ENCODE assay signal across 8 cellular contexts in the genomic region with DNA sequence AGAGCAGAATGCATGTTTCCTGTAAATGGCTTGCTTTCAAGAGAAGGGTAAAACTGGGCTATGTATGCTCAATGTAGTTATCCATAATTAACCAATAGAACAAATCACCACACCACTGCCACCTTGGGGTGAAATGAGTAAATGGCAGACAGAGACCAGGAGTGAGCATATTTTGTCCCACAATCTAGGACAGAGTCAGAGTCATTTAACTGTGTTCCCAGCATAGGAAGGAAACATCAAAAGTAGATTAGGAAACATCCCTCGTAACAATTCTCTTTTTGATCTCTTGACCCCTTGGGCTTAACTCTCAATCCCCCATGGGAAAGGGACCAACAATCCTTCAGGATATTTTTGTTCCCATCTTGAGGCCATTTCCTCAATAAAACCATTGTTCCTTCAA.
DNase-seq lines count a peak whose midpoint lies in the region; ATAC-seq, FAIRE-seq and TF ChIP-seq lines count a peak whose summit lies in the region.
"Had no signal": no experiment of that assay in that cellular context is flagged by ENCODE, and none has a peak within 500 bp of the region (broad histone marks: within the 10 kb centered on the region; RNA-seq: fewer than 3 reads in every experiment).

No MANE protein-coding gene starts in this region.

- H3K27me3 ChIP-seq in Panc1 (ENCODE audit: control insufficient read depth, insufficient read depth, low read length) (no peaks in the 10 kb centered on the region), kidney epithelial cell (ENCODE audit: control insufficient read depth, insufficient read depth, low read length) (no peaks in the 10 kb centered on the region)

- no peaks in the 10 kb centered on the region for H3K4me1 ChIP-seq in Panc1 (ENCODE audit: control insufficient read depth, insufficient read depth, low read length)

- in situ Hi-C loops in Panc1 (cut with HindIII; ENCODE audit: low pct_unique_long_range_greater_than_20kb, low sequenced_read_pairs), result no loop called here

- peaks cover 42% of the 10 kb centered on the region for H3K27me3 Mint-ChIP-seq in MCF 10A (ENCODE audit: insufficient read depth, unreplicated experiment)
- H3K27me3 Mint-ChIP-seq: central memory CD8-positive, alpha-beta T cell had no signal

- CTCF ChIA-PET in Panc1 (lab: Charles Lee), result interaction anchor here (0.6 kb wide), 1 partner anchor 130 kb away, joined by 5 read pairs; no protein-coding TSS in a partner anchor
- CTCF ChIA-PET in MCF 10A (lab: Yijun Ruan, JAX), result interaction anchor here (0.6 to 8.6 kb wide), 10 partner anchors 10 to 358 kb away, joined by 3 to 91 read pairs (median 4); no protein-coding TSS in a partner anchor

- no peak overlapping the region for H3K27ac ChIP-seq in Panc1 (ENCODE audit: low read length)

- H3K4me3 Mint-ChIP-seq in MCF 10A (ENCODE audit: unreplicated experiment), result no peak overlapping the region
- H3K4me3 Mint-ChIP-seq: central memory CD8-positive, alpha-beta T cell had no signal

- no peak for FAIRE-seq in HTR-8/SVneo (lab: Jason Lieb, UNC)

- BruUV-seq in Panc1 (replicated peaks; lab: Mats Ljungman, UMichigan) (no TSS peak), MCF 10A (replicated peaks; lab: Mats Ljungman, UMichigan) (no TSS peak)

- no peaks in the 10 kb centered on the region for H3K36me3 Mint-ChIP-seq in MCF 10A (ENCODE audit: insufficient read depth, unreplicated experiment)

- no peak overlapping the region for H3K27ac Mint-ChIP-seq in MCF 10A (ENCODE audit: low read depth, unreplicated experiment)

- no peaks in the 10 kb centered on the region for H3K9me3 ChIP-seq in Panc1 (ENCODE audit: control insufficient read depth, insufficient read depth, low read depth, low read length)

- intact Hi-C loops in Panc1 (cut with micrococcal nuclease; ENCODE audit: unreplicated experiment) (loop anchor here (1.0 kb wide), 1 partner anchor 118 kb away; no protein-coding TSS in a partner anchor), MCF 10A (cut with micrococcal nuclease) (loop anchor here (1.0 kb wide), 2 partner anchors 118 to 212 kb away; no protein-coding TSS in a partner anchor)

- POLR2A ChIA-PET in Panc1 (lab: Charles Lee) (no interaction called here), MCF 10A (lab: Yijun Ruan, JAX) (interaction anchor here (1.7 kb wide), 1 partner anchor 112 kb away, joined by 4 read pairs; no protein-coding TSS in a partner anchor)

- TF ChIP-seq CTCF in Panc1 (IDR thresholded peaks at IDR 0.05) (peak; percentile 69), MCF 10A (IDR thresholded peaks at IDR 0.05; ENCODE audit: unreplicated experiment) (peak; percentile 64), kidney epithelial cell (IDR thresholded peaks at IDR 0.05; ENCODE audit: insufficient read depth, low read length, poor library complexity, severe bottlenecking) (peak; percentile 67)

- H3K4me3 ChIP-seq in Panc1 (ENCODE audit: low read depth in 2 of 2, low read length in 2 of 2), result no peak overlapping the region
- H3K4me3 ChIP-seq in kidney epithelial cell (ENCODE audit: low read depth, low read length), result no peak overlapping the region

- no peaks in the 10 kb centered on the region for H3K9me3 Mint-ChIP-seq in MCF 10A (ENCODE audit: unreplicated experiment)
- H3K9me3 Mint-ChIP-seq: central memory CD8-positive, alpha-beta T cell had no signal

- H3K36me3 ChIP-seq in Panc1 (ENCODE audit: control insufficient read depth, insufficient read depth, low read length), result no peaks in the 10 kb centered on the region
- H3K36me3 ChIP-seq in kidney epithelial cell (ENCODE audit: control insufficient read depth, insufficient read depth, low read length), result no peaks in the 10 kb centered on the region

- H3K4me1 Mint-ChIP-seq in MCF 10A (ENCODE audit: insufficient read depth, unreplicated experiment), result no peaks in the 10 kb centered on the region
- H3K4me1 Mint-ChIP-seq: central memory CD8-positive, alpha-beta T cell had no signal

- ATAC-seq in GM21423 (IDR thresholded peaks at IDR 0.05; ENCODE audit: unreplicated experiment), result peak; percentile 84
- peak; percentile 71; the same call in 1 of the 2 replicates for ATAC-seq in Panc1

- DNase-seq in GM03348 (ENCODE audit: low spot score) (peak; percentile 66), HTR-8/SVneo (ENCODE audit: insufficient read length, low spot score) (peak; percentile 7), Panc1 (ENCODE audit: low read depth, low spot score) (no peak), MCF 10A (ENCODE audit: unreplicated experiment) (peak; percentile 69), kidney epithelial cell (ENCODE audit: low read depth) (no peak)
- peak; percentile 5 for DNase-seq in stimulated activated CD8-positive, alpha-beta memory T cell treated with anti-CD3 and anti-CD28 coated beads, Interleukin-4, amount 100 ng/mL, for 24 hours (ENCODE audit: low read depth)

Comparison
In these comparisons a context has a peak if more than half of its experiments do, and no peak if none do; other contexts are left out.
1. DNase-seq: peak in GM03348 (single experiment), HTR-8/SVneo (single experiment), MCF 10A (single experiment) and stimulated activated CD8-positive, alpha-beta memory T cell treated with anti-CD3 and anti-CD28 coated beads, Interleukin-4, amount 100 ng/mL, for 24 hours (single experiment); none in Panc1 (single experiment) and kidney epithelial cell (single experiment).
2. Peak in every context shown above with its lines, with median percentiles within 50 percentile points of each other: CTCF ChIP-seq.